8 cellular contexts compared by ENCODE assay signal in genomic region chr20:49583669-49584417, GRCh38. TPM values are rescaled to one million over a fixed set of nuclear protein-coding genes. Genes with fewer than 3 reads are reported as not detected.
A peak's percentile ranks its signal among the peaks of the same experiment; 100 is the strongest.
DNase-seq lines count a peak whose midpoint lies in the region; ATAC-seq and TF ChIP-seq lines count a peak whose summit lies in the region.

No MANE protein-coding gene starts in this region.

- no peak for ATAC-seq in HG02588 (IDR thresholded peaks at IDR 0.05; ENCODE audit: unreplicated experiment)
- no peak for ATAC-seq in HG02885 (IDR thresholded peaks at IDR 0.05; ENCODE audit: poor library complexity, unreplicated experiment)

- H3K4me3 ChIP-seq in choroid plexus epithelial cell (ENCODE audit: low read depth, low read length), result no peak overlapping the region

- TF ChIP-seq CTCF in choroid plexus epithelial cell (conservative IDR thresholded peaks at IDR 0.05; ENCODE audit: low read depth, low read length), result peak; percentile 22

- peak; percentile 73 for DNase-seq in GM03348 (ENCODE audit: low spot score)
- peak; percentile 69 for DNase-seq in NCI-H774 (lab: John Stamatoyannopoulos, UW)
- peak; percentile 92 for DNase-seq in choroid plexus epithelial cell (ENCODE audit: low read depth)
- DNase-seq in myocyte (ENCODE audit: low read depth), result peak; percentile 76
- no peak for DNase-seq in UCSD-AML1 (lab: John Stamatoyannopoulos, UW; ENCODE audit: unreplicated experiment)
- DNase-seq in NCI-H1930 (lab: John Stamatoyannopoulos, UW), result no peak

RNA-seq across cellular contexts. Expression of gene PTGIS, which starts 15.9 kb away (rescaled TPM):
- 1.2 and 1.5 TPM in 2 replicates for total RNA-seq in myocyte
- 4.2 TPM for polyA plus RNA-seq in myocyte (2012)

Comparison
In these comparisons a context has a peak if more than half of its experiments do, and no peak if none do; other contexts are left out.
1. DNase-seq: peak in GM03348 (single experiment), NCI-H774 (single experiment), choroid plexus epithelial cell (single experiment) and myocyte (single experiment); none in UCSD-AML1 (single experiment) and NCI-H1930 (0 of 2).